In the genomic region with DNA sequence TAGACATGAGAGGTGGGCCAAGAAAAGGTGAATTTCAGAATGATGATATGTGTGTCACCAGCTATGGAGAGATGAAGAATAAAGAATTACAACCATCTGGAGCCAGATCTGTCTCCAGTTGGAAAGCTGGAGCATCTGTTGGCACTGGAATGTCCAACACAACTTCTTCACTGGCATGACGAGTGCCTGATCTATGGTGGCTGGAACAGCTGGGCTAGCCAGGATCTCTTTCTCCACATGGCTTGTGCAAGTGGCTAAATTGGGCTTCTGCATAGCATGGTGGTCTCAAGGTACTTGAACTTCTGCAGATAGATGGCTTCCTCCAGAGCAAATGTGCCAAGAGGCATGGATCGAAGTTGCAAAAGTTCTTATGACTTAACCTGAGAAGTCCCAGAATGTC, we compare ENCODE assay signal across 35 cellular contexts.
"Had no signal": no experiment of that assay in that cellular context is flagged by ENCODE, and none has a peak within 500 bp of the region (broad histone marks: within the 10 kb centered on the region; RNA-seq: fewer than 3 reads in every experiment).

No MANE protein-coding gene starts in this region.

- H3K36me3 ChIP-seq: MG63 had no signal

- H3K27me3 ChIP-seq: MG63 had no signal

- H3K4me2 ChIP-seq: KMS-11 had no signal

- H3K27ac ChIP-seq: KMS-11 had no signal

- DNase-seq: Karpas-422, Kasumi-1, KBM-7, KG1, MG63, MM.1S, MV-4-11, NCI-H1048, NCI-H1092, NCI-H1092 treated with DMSO at 0.1 percent for 48 hours, NCI-H1105, NCI-H1105 treated with DMSO at 0.1 percent for 48 hours, NCI-H1417, NCI-H1417 treated with DMSO at 0.1 percent for 48 hours, NCI-H1436, NCI-H1436 treated with DMSO at 0.1 percent for 48 hours, NCI-H146, NCI-H1694, NCI-H1694 treated with DMSO at 0.1 percent for 48 hours, NCI-H187, NCI-H187 treated with DMSO at 0.1 percent for 48 hours, NCI-H1930, NCI-H2029, NCI-H2029 treated with DMSO at 0.1 percent for 48 hours, NCI-H2081, NCI-H2081 treated with DMSO at 0.1 percent for 48 hours, NCI-H2107, NCI-H2171, NCI-H2171 treated with DMSO at 0.1 percent for 48 hours, NCI-H2227 treated with DMSO at 0.1 percent for 48 hours, NCI-H226, NCI-H345, NCI-H446, NCI-H446 treated with DMSO at 0.1 percent for 48 hours had no signal

- H3K4me3 ChIP-seq: MG63 had no signal

- H3K9ac ChIP-seq: KMS-11 had no signal
